Comparison of ENCODE assay signal across 10 cellular contexts in genomic region chr6:7144810-7145209, GRCh38. TPM values are rescaled to one million over a fixed set of nuclear protein-coding genes. Genes with fewer than 3 reads are reported as not detected.
DNase-seq lines count a peak whose midpoint lies in the region; ATAC-seq and TF ChIP-seq lines count a peak whose summit lies in the region.
"Had no signal": no experiment of that assay in that cellular context is flagged by ENCODE, and none has a peak within 500 bp of the region (broad histone marks: within the 10 kb centered on the region; RNA-seq: fewer than 3 reads in every experiment).

No MANE protein-coding gene starts in this region.

- in situ Hi-C loops in G401 (cut with HindIII; ENCODE audit: low sequenced_read_pairs) = no loop called here

- no peaks in the 10 kb centered on the region for H3K27me3 ChIP-seq in breast epithelium
- H3K27me3 ChIP-seq in muscle layer of colon (ENCODE audit: control insufficient read depth in 1 of 2, insufficient read depth in 2 of 2, low read length in 2 of 2) = no peaks in the 10 kb centered on the region

- H3K27ac ChIP-seq in breast epithelium = peak overlapping the region; percentile 88 to 91
- peak overlapping the region; percentile 81 for H3K27ac ChIP-seq in muscle layer of colon (ENCODE audit: low read depth, low read length)
- peak overlapping the region; percentile 73 for H3K27ac ChIP-seq in urinary bladder (ENCODE audit: low read depth)

- no peak for TF ChIP-seq CTCF in breast epithelium (IDR thresholded peaks at IDR 0.05)

- TF ChIP-seq POLR2A in breast epithelium (IDR thresholded peaks at IDR 0.05) = no peak

- H3K9ac ChIP-seq in muscle layer of colon (ENCODE audit: low read length) = peak overlapping the region; percentile 12

- intact Hi-C loops in breast epithelium (cut with DNase I; ENCODE audit: low total_unique reads) = no loop called here

- H3K4me3 ChIP-seq in breast epithelium (peak overlapping the region in 1 of 3 donors; percentile 26), muscle layer of colon (ENCODE audit: low read depth in 1 of 2, low read length in 2 of 2) (no peak overlapping the region), urinary bladder (ENCODE audit: low read depth, low read length) (no peak overlapping the region)

- no peaks in the 10 kb centered on the region for H3K9me3 Mint-ChIP-seq in activated T-cell treated with anti-CD3 and anti-CD28 coated beads, Interleukin-2, amount 50 U/mL, for 72 hours
- H3K9me3 Mint-ChIP-seq in activated T-cell treated with anti-CD3 and anti-CD28 coated beads, Interleukin-2, amount 50 U/mL, for 4 hours = no peaks in the 10 kb centered on the region
- H3K9me3 Mint-ChIP-seq: stimulated activated naive CD8-positive, alpha-beta T cell treated with anti-CD3 and anti-CD28 coated beads, Interleukin-15, amount 100 ng/mL, for 72 hours had no signal

- peaks cover 3 to 17% of the 10 kb centered on the region in 2 donors for H3K4me1 ChIP-seq in breast epithelium
- H3K4me1 ChIP-seq in muscle layer of colon (ENCODE audit: insufficient read depth, low read length) = peaks cover 68% of the 10 kb centered on the region
- peaks cover 6% of the 10 kb centered on the region for H3K4me1 ChIP-seq in urinary bladder (ENCODE audit: insufficient read depth)

- peak overlapping the region; percentile 41 to 75 for H3K4me3 Mint-ChIP-seq in activated T-cell treated with anti-CD3 and anti-CD28 coated beads, Interleukin-2, amount 50 U/mL, for 72 hours
- H3K4me3 Mint-ChIP-seq in activated T-cell treated with anti-CD3 and anti-CD28 coated beads, Interleukin-2, amount 50 U/mL, for 4 hours = no peak overlapping the region

- DNase-seq in activated T-cell treated with anti-CD3 and anti-CD28 coated beads, Interleukin-2, amount 50 U/mL, for 72 hours = no peak
- no peak for DNase-seq in activated T-cell treated with anti-CD3 and anti-CD28 coated beads, Interleukin-2, amount 50 U/mL, for 4 hours
- no peak for DNase-seq in breast epithelium (ENCODE audit: low spot score in 2 of 2)
- no peak for DNase-seq in G401 (ENCODE audit: low spot score)
- DNase-seq in NCI-H187 treated with DMSO at 0.1 percent for 48 hours (lab: John Stamatoyannopoulos, UW) = no peak
- no peak for DNase-seq in activated T-cell treated with anti-CD3 and anti-CD28 coated beads, Interleukin-2, amount 50 U/mL, for 48 hours
- DNase-seq: stimulated activated naive CD8-positive, alpha-beta T cell treated with anti-CD3 and anti-CD28 coated beads, Interleukin-15, amount 100 ng/mL, for 72 hours; SW 1271 had no signal

- 58% methylated on average over 5 of the region's 5 CpGs for WGBS in urinary bladder

- ATAC-seq in activated T-cell treated with anti-CD3 and anti-CD28 coated beads, Interleukin-2, amount 50 U/mL, for 72 hours (replicated peaks in 1 of 2) = no peak
- ATAC-seq in activated T-cell treated with anti-CD3 and anti-CD28 coated beads, Interleukin-2, amount 50 U/mL, for 4 hours = no peak
- ATAC-seq: stimulated activated naive CD8-positive, alpha-beta T cell treated with anti-CD3 and anti-CD28 coated beads, Interleukin-15, amount 100 ng/mL, for 72 hours had no signal

- no peaks in the 10 kb centered on the region for H3K27me3 Mint-ChIP-seq in activated T-cell treated with anti-CD3 and anti-CD28 coated beads, Interleukin-2, amount 50 U/mL, for 72 hours (ENCODE audit: low read depth)
- no peaks in the 10 kb centered on the region for H3K27me3 Mint-ChIP-seq in activated T-cell treated with anti-CD3 and anti-CD28 coated beads, Interleukin-2, amount 50 U/mL, for 4 hours (ENCODE audit: low read depth)
- H3K27me3 Mint-ChIP-seq: stimulated activated naive CD8-positive, alpha-beta T cell treated with anti-CD3 and anti-CD28 coated beads, Interleukin-15, amount 100 ng/mL, for 72 hours had no signal

- peak overlapping the region; percentile 72 for H3K27ac Mint-ChIP-seq in activated T-cell treated with anti-CD3 and anti-CD28 coated beads, Interleukin-2, amount 50 U/mL, for 72 hours

- H3K36me3 Mint-ChIP-seq in activated T-cell treated with anti-CD3 and anti-CD28 coated beads, Interleukin-2, amount 50 U/mL, for 72 hours (ENCODE audit: insufficient read depth in 2 of 2) = no peaks in the 10 kb centered on the region
- peaks cover 2% of the 10 kb centered on the region for H3K36me3 Mint-ChIP-seq in activated T-cell treated with anti-CD3 and anti-CD28 coated beads, Interleukin-2, amount 50 U/mL, for 4 hours (ENCODE audit: insufficient read depth)

- H3K36me3 ChIP-seq in breast epithelium (no peaks in the 10 kb centered on the region), muscle layer of colon (ENCODE audit: insufficient read depth, low read length) (no peaks in the 10 kb centered on the region), urinary bladder (ENCODE audit: insufficient read depth) (no peaks in the 10 kb centered on the region)

- H3K9me3 ChIP-seq in breast epithelium = no peaks in the 10 kb centered on the region
- H3K9me3 ChIP-seq in muscle layer of colon (ENCODE audit: low read length) = no peaks in the 10 kb centered on the region

- peaks cover 86% of the 10 kb centered on the region for H3K4me1 Mint-ChIP-seq in activated T-cell treated with anti-CD3 and anti-CD28 coated beads, Interleukin-2, amount 50 U/mL, for 72 hours (ENCODE audit: low read depth)
- H3K4me1 Mint-ChIP-seq in activated T-cell treated with anti-CD3 and anti-CD28 coated beads, Interleukin-2, amount 50 U/mL, for 4 hours (ENCODE audit: low read depth) = peaks cover 71% of the 10 kb centered on the region

RNA-seq across cellular contexts. Expression of gene RREB1, which starts 37.0 kb away (rescaled TPM):
- 10 to 100 TPM; 16.0 to 16.4 TPM for total RNA-seq in activated T-cell treated with anti-CD3 and anti-CD28 coated beads, Interleukin-2, amount 50 U/mL, for 72 hours
- total RNA-seq in activated T-cell treated with anti-CD3 and anti-CD28 coated beads, Interleukin-2, amount 50 U/mL, for 4 hours = 10 to 100 TPM; 18.5 to 20.7 (median 19.2) TPM
- 10 to 100 TPM; 36.0 to 39.8 (median 39.7) TPM for total RNA-seq in breast epithelium
- 25.9 TPM for total RNA-seq in urinary bladder
- polyA plus RNA-seq in urinary bladder = 10.8 TPM
- 8.5 and 10.1 TPM in 2 replicates for total RNA-seq in G401 (2014; rRNA removed; shearing (Covaris generic))
